9 cellular contexts compared by ENCODE assay signal in the genomic region with DNA sequence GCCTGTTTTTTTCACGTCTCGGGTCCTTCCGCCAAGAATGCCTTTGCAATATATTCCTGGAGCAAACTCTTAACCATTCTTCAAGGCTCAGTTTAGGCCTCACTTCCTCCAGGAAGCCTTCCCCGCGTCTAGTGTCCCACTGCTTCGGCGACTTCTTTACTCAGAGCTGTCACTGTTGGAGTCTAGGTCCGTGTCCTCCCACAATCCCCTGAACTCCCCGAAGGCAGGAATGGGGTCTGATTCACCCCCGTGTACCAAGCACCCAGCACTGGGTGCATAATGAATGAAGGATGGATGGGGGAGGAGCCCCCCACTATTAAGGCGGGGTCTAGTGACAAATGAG. TPM values are rescaled to one million over a fixed set of nuclear protein-coding genes. Genes with fewer than 3 reads are reported as not detected.
DNase-seq lines count a peak whose midpoint lies in the region; ATAC-seq lines count a peak whose summit lies in the region.
"Had no signal": no experiment of that assay in that cellular context is flagged by ENCODE, and none has a peak within 500 bp of the region (broad histone marks: within the 10 kb centered on the region; RNA-seq: fewer than 3 reads in every experiment).

No MANE protein-coding gene starts in this region.

- no peak for ATAC-seq in GM19324 (IDR thresholded peaks at IDR 0.05; ENCODE audit: low FRiP score, unreplicated experiment)

- H3K27me3 ChIP-seq in H7 (ENCODE audit: control insufficient read depth, insufficient read depth, low read length) (peaks cover 21% of the 10 kb centered on the region), adipocyte (replicated peaks; ENCODE audit: control insufficient read depth, insufficient read depth, low read length) (no peaks in the 10 kb centered on the region), iPS-20b (ENCODE audit: insufficient read depth, low read length) (peaks cover 46% of the 10 kb centered on the region)

- H3K4me1 ChIP-seq in adipocyte (ENCODE audit: control insufficient read depth, insufficient read depth, low read length) (peaks cover 37% of the 10 kb centered on the region), iPS-20b (ENCODE audit: insufficient read depth, low read length) (peaks cover 3% of the 10 kb centered on the region; the same call in 1 of the 2 replicates)

- H3K4me3 ChIP-seq in H7 (ENCODE audit: insufficient read depth, low read depth, low read length) (peak overlapping the region; percentile 83), adipocyte (ENCODE audit: low read length) (peak overlapping the region; percentile 86), iPS-20b (ENCODE audit: low read length) (peak overlapping the region; percentile 84)

- H3K9me3 ChIP-seq in adipocyte (ENCODE audit: control insufficient read depth, low read length) = no peaks in the 10 kb centered on the region
- no peaks in the 10 kb centered on the region for H3K9me3 ChIP-seq in iPS-20b (ENCODE audit: insufficient read depth, low read depth, low read length)

- H3K9ac ChIP-seq in adipocyte (ENCODE audit: low read length) (peak overlapping the region; percentile 86), iPS-20b (ENCODE audit: low read depth, low read length) (peak overlapping the region; percentile 86; the same call in 1 of the 2 replicates)

- H3K36me3 ChIP-seq in H7 (replicated peaks; ENCODE audit: control insufficient read depth, insufficient read depth, low read length) = no peaks in the 10 kb centered on the region
- H3K36me3 ChIP-seq in adipocyte (ENCODE audit: control insufficient read depth, insufficient read depth, low read length, severe bottlenecking) = no peaks in the 10 kb centered on the region
- H3K36me3 ChIP-seq in iPS-20b (ENCODE audit: insufficient read depth, low read depth, low read length) = no peaks in the 10 kb centered on the region

- DNase-seq in H7 = no peak
- no peak for DNase-seq in adipocyte (ENCODE audit: low read depth)
- no peak for DNase-seq in NCI-H1092 (lab: John Stamatoyannopoulos, UW)
- DNase-seq in GM19240 (ENCODE audit: insufficient read length, low spot score) = no peak
- DNase-seq in DMS53 treated with DMSO at 0.1 percent for 48 hours (lab: John Stamatoyannopoulos, UW; ENCODE audit: unreplicated experiment) = no peak

- H3K27ac ChIP-seq in iPS-20b (ENCODE audit: low read length) (no peak overlapping the region), temporal lobe (ENCODE audit: low read depth, low read length) (peak overlapping the region; percentile 93)

RNA-seq across cellular contexts. Expression of gene MATCAP1, which starts 0.5 kb away (rescaled TPM):
- total RNA-seq in H7 (2014; rRNA removed; shearing (Covaris generic)) = 16.2 and 18.9 TPM in 2 replicates
- 54.8 TPM for total RNA-seq in temporal lobe

RNA-seq across cellular contexts. Expression of gene EXOC3L1, which starts 6.7 kb away (rescaled TPM):
- total RNA-seq in H7 (2014; rRNA removed; shearing (Covaris generic)) = 3.6 and 4.8 TPM in 2 replicates
- total RNA-seq in temporal lobe = 1.5 TPM
- total RNA-seq: natural killer cell had no signal

RNA-seq across cellular contexts. Expression of gene E2F4, which starts 8.7 kb away (rescaled TPM):
- total RNA-seq in H7 (2014; rRNA removed; shearing (Covaris generic)) = 104 and 117 TPM in 2 replicates
- 16.2 TPM for total RNA-seq in temporal lobe

RNA-seq across cellular contexts. Expression of gene NOL3, which starts 12.9 kb away (rescaled TPM):
- 5.3 and 7.4 TPM in 2 replicates for total RNA-seq in H7 (2014; rRNA removed; shearing (Covaris generic))
- 4.2 TPM for total RNA-seq in temporal lobe

RNA-seq across cellular contexts. Expression of gene ELMO3, which starts 15.7 kb away (rescaled TPM):
- total RNA-seq in H7 (2014; rRNA removed; shearing (Covaris generic)) = 10.4 and 11.4 TPM in 2 replicates
- total RNA-seq in temporal lobe = 0.25 TPM
